Comparison of ENCODE assay signal across 21 cellular contexts in genomic region chr15:101453123-101454120, GRCh38. TPM values are rescaled to one million over a fixed set of nuclear protein-coding genes. Genes with fewer than 3 reads are reported as not detected.
A peak's percentile ranks its signal among the peaks of the same experiment; 100 is the strongest.
DNase-seq lines count a peak whose midpoint lies in the region; ATAC-seq and TF ChIP-seq lines count a peak whose summit lies in the region.
"Had no signal": no experiment of that assay in that cellular context is flagged by ENCODE, and none has a peak within 500 bp of the region (broad histone marks: within the 10 kb centered on the region; RNA-seq: fewer than 3 reads in every experiment).

No MANE protein-coding gene starts in this region.

- no peaks in the 10 kb centered on the region for H3K9me3 ChIP-seq in heart right ventricle
- H3K9me3 ChIP-seq: Peyer's patch had no signal

- no peaks in the 10 kb centered on the region for H3K36me3 ChIP-seq in heart right ventricle
- H3K36me3 ChIP-seq: Peyer's patch had no signal

- no peak for ATAC-seq in heart right ventricle
- no peak for ATAC-seq in GM19351 (IDR thresholded peaks at IDR 0.05; ENCODE audit: unreplicated experiment)

- DNase-seq in cardiac septum (ENCODE audit: low spot score) (peak; percentile 54), heart right ventricle (no peak), dorsolateral prefrontal cortex (peak in 2 of 10 donors; percentile 8 to 24), nephron progenitor cell (no peak), activated gamma-delta T cell treated with Interleukin-2 at 50 U/mL for 16 hours (no peak), KG1 (lab: John Stamatoyannopoulos, UW) (no peak)
- DNase-seq in activated CD4-positive, alpha-beta T cell treated with anti-CD3 and anti-CD28 coated beads, Interleukin-2, amount 50 U/mL, for 4 hours, result no peak
- DNase-seq: 8988T, COR-L47, DMS53, HFFc6, Karpas-422, MM.1S, NCI-H1105 treated with DMSO at 0.1 percent for 48 hours, NCI-H187 treated with DMSO at 0.1 percent for 48 hours, NCI-H2171, NCI-H510A, Peyer's patch, SHP77 had no signal

- peak overlapping the region; percentile 77 for H3K27ac Mint-ChIP-seq in nephron progenitor cell
- H3K27ac Mint-ChIP-seq: HFFc6 had no signal

- intact Hi-C loops in cardiac septum (cut with DNase I) (loop anchor here (5.0 kb wide), 1 partner anchor 164 kb away; no protein-coding TSS in a partner anchor), heart right ventricle (cut with DNase I) (no loop called here), dorsolateral prefrontal cortex (cut with DNase I) (loop anchor here in 1 of 2 donors (5.0 kb wide), 1 partner anchor 34 kb away; the partner anchor contains the start of gene PCSK6)

- H3K27ac ChIP-seq in heart right ventricle (peak overlapping the region in 4 of 10 donors; percentile 16 to 76 (median 40)), dorsolateral prefrontal cortex (peak overlapping the region in 41 of 59 donors; percentile 1 to 96 (median 86))
- H3K27ac ChIP-seq: C4-2B, Peyer's patch had no signal

- TF ChIP-seq CTCF in heart right ventricle (IDR thresholded peaks at IDR 0.05), result no peak
- no peak for TF ChIP-seq CTCF in dorsolateral prefrontal cortex (IDR thresholded peaks at IDR 0.05 in 54 of 56, conservative IDR thresholded peaks at IDR 0.05 in 2 of 56; ENCODE audit: low read depth in 1 of 56, partially characterized antibody in 56 of 56)
- TF ChIP-seq CTCF in nephron progenitor cell (IDR thresholded peaks at IDR 0.05), result no peak

- H3K27me3 ChIP-seq in heart right ventricle, result no peaks in the 10 kb centered on the region
- H3K27me3 ChIP-seq in dorsolateral prefrontal cortex, result no peaks in the 10 kb centered on the region
- H3K27me3 ChIP-seq: Peyer's patch had no signal

- peaks cover 7% of the 10 kb centered on the region for H3K27me3 Mint-ChIP-seq in nephron progenitor cell (ENCODE audit: low read depth, poor library complexity)

- WGBS in heart right ventricle, 2 donors, result 95 to 97% methylated on average over 20 of the region's 20 CpGs

- peaks cover 54% of the 10 kb centered on the region for H3K4me1 Mint-ChIP-seq in nephron progenitor cell

- H3K36me3 Mint-ChIP-seq in nephron progenitor cell (ENCODE audit: low read depth), result no peaks in the 10 kb centered on the region

- no peak overlapping the region for H3K4me3 Mint-ChIP-seq in nephron progenitor cell
- H3K4me3 Mint-ChIP-seq: HFFc6 had no signal

- H3K4me3 ChIP-seq in heart right ventricle (no peak overlapping the region), dorsolateral prefrontal cortex (no peak overlapping the region)
- H3K4me3 ChIP-seq: Peyer's patch had no signal

- peaks cover 7 to 66% (median 40%) of the 10 kb centered on the region in 9 donors for H3K4me1 ChIP-seq in heart right ventricle
- H3K4me1 ChIP-seq: Peyer's patch had no signal

- no peaks in the 10 kb centered on the region for H3K9me3 Mint-ChIP-seq in nephron progenitor cell
- H3K9me3 Mint-ChIP-seq: HFFc6 had no signal

RNA-seq across cellular contexts. Expression of gene PCSK6, which starts 36.1 kb away (rescaled TPM):
- 10.6 TPM for total RNA-seq in cardiac septum
- 10 to 100 TPM; 12.9 to 34.0 (median 24.7) TPM for total RNA-seq in heart right ventricle
- 10 to 100 TPM in 1 of 2 donors, 1 to 10 TPM in 1; 4.6 to 10.3 TPM for polyA plus RNA-seq in heart right ventricle
- 100 to 1,000 TPM in 22 of 120 experiments, 10 to 100 TPM in 98; 15.2 to 217 (median 52.8) TPM for total RNA-seq in dorsolateral prefrontal cortex
- total RNA-seq: HFFc6 had no signal
